Comparison of ENCODE assay signal across 16 cellular contexts in the genomic region with DNA sequence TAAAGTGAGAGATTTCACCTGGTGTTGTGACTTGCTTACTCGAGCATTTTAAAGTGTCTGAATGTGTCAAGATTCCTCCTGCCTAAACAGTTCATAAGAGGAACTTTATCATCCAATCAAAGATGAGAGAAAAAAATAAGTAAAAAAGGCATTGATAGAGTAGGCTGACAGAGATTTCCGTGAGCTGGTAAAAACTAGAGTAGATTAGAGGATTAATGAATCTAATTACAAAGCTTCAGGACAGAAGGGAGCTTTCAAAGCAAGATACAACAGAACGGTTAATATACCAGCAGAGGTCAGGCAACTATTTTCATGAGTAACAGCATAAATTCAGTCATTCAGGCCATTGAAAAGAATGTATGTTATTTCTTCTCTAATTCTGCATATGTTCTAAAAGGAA.
"Had no signal": no experiment of that assay in that cellular context is flagged by ENCODE, and none has a peak within 500 bp of the region (broad histone marks: within the 10 kb centered on the region; RNA-seq: fewer than 3 reads in every experiment).

No MANE protein-coding gene starts in this region.

- H3K36me3 Mint-ChIP-seq: natural killer cell; stimulated activated memory B cell treated with anti-CD40 and anti-IgM and Interleukin-4, amounts not matched to agents 10 μg/mL and 1 μg/mL and 100 μg/mL, for 72 hours had no signal

- H3K4me1 Mint-ChIP-seq: natural killer cell; neural crest cell; stimulated activated memory B cell treated with anti-CD40 and anti-IgM and Interleukin-4, amounts not matched to agents 10 μg/mL and 1 μg/mL and 100 μg/mL, for 72 hours had no signal

- H3K27ac Mint-ChIP-seq: natural killer cell; stimulated activated memory B cell treated with anti-CD40 and anti-IgM and Interleukin-4, amounts not matched to agents 10 μg/mL and 1 μg/mL and 100 μg/mL, for 72 hours; stimulated activated naive CD8-positive, alpha-beta T cell treated with anti-CD3 and anti-CD28 coated beads, Interleukin-15, Interleukin-2, amounts not matched to agents 100 ng/mL and 50 ng/mL, for 24 hours had no signal

- H3K27me3 Mint-ChIP-seq: stimulated activated memory B cell treated with anti-CD40 and anti-IgM and Interleukin-4, amounts not matched to agents 10 μg/mL and 1 μg/mL and 100 μg/mL, for 72 hours; stimulated activated naive CD8-positive, alpha-beta T cell treated with anti-CD3 and anti-CD28 coated beads, Interleukin-15, Interleukin-2, amounts not matched to agents 100 ng/mL and 50 ng/mL, for 24 hours had no signal

- ATAC-seq: left cardiac atrium; natural killer cell; sciatic nerve; stimulated activated memory B cell treated with anti-CD40 and anti-IgM and Interleukin-4, amounts not matched to agents 10 μg/mL and 1 μg/mL and 100 μg/mL, for 72 hours had no signal

- DNase-seq: effector CD4-positive, alpha-beta T cell; foreskin melanocyte; kidney; left cardiac atrium; natural killer cell; posterior cingulate gyrus; stimulated activated CD4-positive, alpha-beta T cell treated with anti-CD3 and anti-CD28 coated beads, Interleukin-15, amount 100 ng/mL, for 24 hours; stimulated activated CD4-positive, alpha-beta T cell treated with anti-CD3 and anti-CD28 coated beads, Interleukin-1b, Interleukin-23, amount 100 ng/mL, for 48 hours; stimulated activated CD4-positive, alpha-beta T cell treated with anti-CD3 and anti-CD28 coated beads, Interleukin-4, amount 100 ng/mL, for 24 hours; tibial artery; upper lobe of left lung; uterus had no signal

- H3K4me3 Mint-ChIP-seq: natural killer cell; neural crest cell; stimulated activated memory B cell treated with anti-CD40 and anti-IgM and Interleukin-4, amounts not matched to agents 10 μg/mL and 1 μg/mL and 100 μg/mL, for 72 hours; stimulated activated naive CD8-positive, alpha-beta T cell treated with anti-CD3 and anti-CD28 coated beads, Interleukin-15, Interleukin-2, amounts not matched to agents 100 ng/mL and 50 ng/mL, for 24 hours had no signal

- H3K9me3 Mint-ChIP-seq: natural killer cell; neural crest cell; stimulated activated memory B cell treated with anti-CD40 and anti-IgM and Interleukin-4, amounts not matched to agents 10 μg/mL and 1 μg/mL and 100 μg/mL, for 72 hours; stimulated activated naive CD8-positive, alpha-beta T cell treated with anti-CD3 and anti-CD28 coated beads, Interleukin-15, Interleukin-2, amounts not matched to agents 100 ng/mL and 50 ng/mL, for 24 hours had no signal
